In the genomic region with DNA sequence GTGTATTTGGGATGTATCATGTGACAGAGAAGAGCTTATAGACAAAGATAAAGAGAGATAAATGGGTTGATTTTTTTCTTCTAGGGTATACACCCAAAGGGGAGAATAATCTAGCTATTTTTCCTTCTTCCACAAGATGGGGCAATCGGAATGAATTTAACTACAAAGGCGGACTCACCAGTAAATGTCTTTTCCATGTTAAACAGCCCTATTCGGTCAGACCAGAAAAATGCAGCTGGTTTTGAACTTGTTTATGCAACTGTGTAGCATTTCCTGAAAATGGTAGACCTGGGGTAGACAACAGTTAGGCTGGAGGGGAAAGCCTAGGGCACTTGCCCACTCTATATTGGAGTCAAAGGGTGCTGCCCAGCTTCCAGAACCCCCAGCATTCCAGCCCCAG, we compare ENCODE assay signal across 9 cellular contexts.
A peak's percentile ranks its signal among the peaks of the same experiment; 100 is the strongest.
DNase-seq lines count a peak whose midpoint lies in the region; ATAC-seq and TF ChIP-seq lines count a peak whose summit lies in the region.
"Had no signal": no experiment of that assay in that cellular context is flagged by ENCODE, and none has a peak within 500 bp of the region (broad histone marks: within the 10 kb centered on the region; RNA-seq: fewer than 3 reads in every experiment).

No MANE protein-coding gene starts in this region.

- H3K27ac ChIP-seq in 22Rv1 (peak overlapping the region; percentile 54), Peyer's patch (no peak overlapping the region), body of pancreas (no peak overlapping the region)

- H3K9me3 ChIP-seq in Peyer's patch (no peaks in the 10 kb centered on the region), body of pancreas (no peaks in the 10 kb centered on the region)

- DNase-seq in HuH-7.5 (ENCODE audit: low spot score) (peak; percentile 16), Peyer's patch (no peak), iPS-NIHi11 (ENCODE audit: low spot score) (peak; percentile 33), GM13976 (ENCODE audit: low spot score) (no peak), body of pancreas (no peak)
- no peak for DNase-seq in activated effector memory CD4-positive, alpha-beta T cell treated with anti-CD3 and anti-CD28 coated beads, Interleukin-2, amount 50 U/mL, for 16 hours
- DNase-seq: CD4-positive, CD25-positive, alpha-beta regulatory T cell had no signal

- intact Hi-C loops in body of pancreas (cut with DNase I) = loop anchor here (10.0 kb wide), 1 partner anchor 845 kb away; no protein-coding TSS in a partner anchor

- no peak overlapping the region for H3K4me3 ChIP-seq in Peyer's patch
- H3K4me3 ChIP-seq in body of pancreas = no peak overlapping the region

- H3K4me1 ChIP-seq in Peyer's patch = peaks cover 0 to 4% (median 0%) of the 10 kb centered on the region in 4 donors
- H3K4me1 ChIP-seq in body of pancreas = peaks cover 9% of the 10 kb centered on the region

- in situ Hi-C loops in GM13976 (cut with MboI; ENCODE audit: low sequenced_read_pairs, unreplicated experiment) = no loop called here

- H3K27me3 ChIP-seq in Peyer's patch = no peaks in the 10 kb centered on the region
- H3K27me3 ChIP-seq in body of pancreas = no peaks in the 10 kb centered on the region

- ATAC-seq in HG03378 (IDR thresholded peaks at IDR 0.05; ENCODE audit: unreplicated experiment) (no peak), body of pancreas (no peak)

- TF ChIP-seq CTCF in 22Rv1 (IDR thresholded peaks at IDR 0.05) = peak; percentile 57
- peak in 4 of 6 experiments; percentile 10 to 54 (median 49) for TF ChIP-seq CTCF in Peyer's patch (IDR thresholded peaks at IDR 0.05)
- TF ChIP-seq CTCF in GM13976 (IDR thresholded peaks at IDR 0.05; ENCODE audit: borderline replicate concordance, control extremely low read depth, extremely low read depth, insufficient read depth, missing control alignments) = no peak
- TF ChIP-seq CTCF in body of pancreas (IDR thresholded peaks at IDR 0.05) = peak in 3 of 7 experiments; percentile 12 to 32 (median 20)

- TF ChIP-seq POLR2A in Peyer's patch (IDR thresholded peaks at IDR 0.05) (no peak), body of pancreas (IDR thresholded peaks at IDR 0.05) (no peak)

- no peaks in the 10 kb centered on the region for H3K36me3 ChIP-seq in Peyer's patch
- no peaks in the 10 kb centered on the region for H3K36me3 ChIP-seq in body of pancreas (replicated peaks in 1 of 2; ENCODE audit: insufficient read depth in 1 of 2, low read depth in 2 of 2)

- 39 to 47% methylated on average over 3 of the region's 3 CpGs for WGBS in body of pancreas, 2 donors

Comparison
In these comparisons a context has a peak if more than half of its experiments do, and no peak if none do; other contexts are left out.
1. DNase-seq: peak in HuH-7.5 (single experiment) and iPS-NIHi11 (single experiment); none in Peyer's patch (0 of 3), GM13976 (single experiment), activated effector memory CD4-positive, alpha-beta T cell treated with anti-CD3 and anti-CD28 coated beads, Interleukin-2, amount 50 U/mL, for 16 hours (single experiment) and body of pancreas (0 of 4).